ENCODE assay signal across 8 cellular contexts in the genomic region with DNA sequence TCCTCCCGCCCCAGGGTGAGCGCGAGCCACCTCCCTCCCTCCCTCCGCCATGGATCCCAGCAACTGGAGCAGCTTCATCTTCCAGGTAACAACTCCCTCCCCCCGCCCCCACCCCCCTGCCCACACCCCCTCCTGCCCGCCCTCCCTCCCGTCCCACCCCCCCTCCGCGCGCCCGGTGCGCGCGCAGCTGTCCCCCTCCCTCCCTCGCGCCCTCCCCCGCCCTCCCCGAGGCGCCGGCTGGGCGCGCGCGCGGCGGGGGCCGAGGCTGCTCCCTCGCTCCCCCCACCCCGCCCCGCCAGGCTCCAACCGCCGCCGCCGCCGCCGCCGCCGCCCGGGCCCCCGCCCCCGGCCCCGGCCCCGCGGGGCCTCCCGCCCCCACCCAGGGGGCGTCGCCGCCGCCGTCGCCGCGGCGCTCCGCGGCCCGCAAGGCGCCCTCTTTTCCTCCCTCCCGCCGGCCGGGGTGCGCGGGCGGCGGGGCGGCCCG. TPM values are rescaled to one million over a fixed set of nuclear protein-coding genes. Genes with fewer than 3 reads are reported as not detected.
DNase-seq lines count a peak whose midpoint lies in the region; ATAC-seq lines count a peak whose summit lies in the region.

A gene (plus strand): TSS at position 434 of the 484 bp plus-strand sequence. CDS start 173 bp downstream, outside the sequence.

- DNase-seq in activated effector memory CD4-positive, alpha-beta T cell treated with anti-CD3 and anti-CD28 coated beads, Interleukin-2, amount 50 U/mL, for 16 hours = peak; percentile 90
- DNase-seq in activated effector memory CD4-positive, alpha-beta T cell treated with Interleukin-2 at 50 U/mL for 16 hours = no peak
- DNase-seq in NCI-H460 (ENCODE audit: extremely low read depth, low read depth) (no peak), Right ventricle myocardium inferior (ENCODE audit: missing footprints) (no peak), posterior vena cava (ENCODE audit: low spot score) (no peak), GM19240 (ENCODE audit: insufficient read length, low spot score) (no peak)
- peak; percentile 79 for DNase-seq in activated naive CD4-positive, alpha-beta T cell treated with anti-CD3 and anti-CD28 coated beads, Interleukin-2, amount 50 U/mL, for 16 hours

- intact Hi-C loops in Right ventricle myocardium inferior (cut with DNase I) (loop anchor here (5.0 to 10.0 kb wide), 2 partner anchors 261 to 1089 kb away; a partner anchor contains a TSS), posterior vena cava (cut with DNase I) (no loop called here)

- ATAC-seq in Right ventricle myocardium inferior = no peak
- ATAC-seq in GM18519 (IDR thresholded peaks at IDR 0.05; ENCODE audit: low FRiP score, unreplicated experiment) = no peak

RNA-seq across cellular contexts. Expression of the gene that starts here (rescaled TPM):
- 206 and 220 TPM in 2 replicates for total RNA-seq in NCI-H460 (2014; rRNA removed; shearing (Covaris generic))
- polyA plus RNA-seq in NCI-H460 (2014; cell fraction: nucleus; rRNA removed) = 297 and 324 TPM in 2 replicates
- total RNA-seq in Right ventricle myocardium inferior = 92.0 TPM
- 100 to 1,000 TPM; 124 to 148 TPM for total RNA-seq in posterior vena cava

Comparison
In these comparisons a context has a peak if more than half of its experiments do, and no peak if none do; other contexts are left out.
1. DNase-seq: peak in activated effector memory CD4-positive, alpha-beta T cell treated with anti-CD3 and anti-CD28 coated beads, Interleukin-2, amount 50 U/mL, for 16 hours (single experiment) and activated naive CD4-positive, alpha-beta T cell treated with anti-CD3 and anti-CD28 coated beads, Interleukin-2, amount 50 U/mL, for 16 hours (single experiment); none in activated effector memory CD4-positive, alpha-beta T cell treated with Interleukin-2 at 50 U/mL for 16 hours (single experiment), NCI-H460 (single experiment), Right ventricle myocardium inferior (single experiment), posterior vena cava (single experiment) and GM19240 (single experiment).